ENCODE assay signal across 21 cellular contexts in the genomic region with DNA sequence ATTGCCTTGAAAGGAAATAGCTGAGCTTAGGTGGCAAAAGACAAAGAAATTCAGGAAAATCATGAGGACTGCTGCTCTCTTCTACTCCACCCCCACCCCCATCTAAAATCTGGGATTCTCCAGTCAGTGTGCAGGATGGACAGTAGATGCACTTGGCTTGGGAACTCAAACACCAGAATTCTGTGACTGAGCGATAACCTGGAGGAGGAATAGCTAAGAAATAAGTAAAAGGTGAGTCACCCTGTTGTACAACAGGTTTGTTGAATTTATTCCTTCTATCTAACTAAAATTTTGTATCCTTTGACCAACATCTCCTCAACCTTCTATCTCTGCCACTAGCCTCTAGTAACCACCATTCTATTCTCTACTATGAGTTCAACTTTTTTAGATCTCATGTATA.
A peak's percentile ranks its signal among the peaks of the same experiment; 100 is the strongest.
DNase-seq lines count a peak whose midpoint lies in the region; ATAC-seq, FAIRE-seq and TF ChIP-seq lines count a peak whose summit lies in the region.
"Had no signal": no experiment of that assay in that cellular context is flagged by ENCODE, and none has a peak within 500 bp of the region (broad histone marks: within the 10 kb centered on the region; RNA-seq: fewer than 3 reads in every experiment).

No MANE protein-coding gene starts in this region.

- no peak overlapping the region for H2AFZ ChIP-seq in PC-3 (ENCODE audit: low read length)

- H3K4me3 ChIP-seq in PC-3 (ENCODE audit: low read length) (no peak overlapping the region), bronchial epithelial cell (ENCODE audit: low read depth, low read length) (no peak overlapping the region), endodermal cell (ENCODE audit: low read length) (no peak overlapping the region)
- H3K4me3 ChIP-seq: A549 had no signal

- intact Hi-C loops in PC-3 (cut with micrococcal nuclease), result no loop called here
- intact Hi-C loops in sciatic nerve (cut with DNase I), result no loop called here

- no peaks in the 10 kb centered on the region for H3K79me2 ChIP-seq in PC-3 (ENCODE audit: low read length)

- DNase-seq in H54 (ENCODE audit: insufficient read length, low spot score), result no peak
- DNase-seq in PC-3, result peak; percentile 89
- DNase-seq in bronchial epithelial cell (ENCODE audit: low read depth), result peak; percentile 72
- peak; percentile 50 for DNase-seq in kidney tubule cell (ENCODE audit: low spot score)
- no peak for DNase-seq in superior temporal gyrus (ENCODE audit: extremely low spot score)
- DNase-seq in sciatic nerve (ENCODE audit: low spot score), result no peak
- DNase-seq in activated CD8-positive, alpha-beta memory T cell treated with anti-CD3 and anti-CD28 coated beads for 24 hours, result no peak
- no peak for DNase-seq in endodermal cell
- DNase-seq: BE2C, DMS79, H7, HFFc6, IMR-90, NCI-H1105, NCI-H2029 treated with DMSO at 0.1 percent for 48 hours, NCI-H524 treated with DMSO at 0.1 percent for 48 hours, NCI-H82, SHP77 had no signal

- FAIRE-seq in H54 (lab: Jason Lieb, UNC) (peak; percentile 30), bronchial epithelial cell (lab: Jason Lieb, UNC) (no peak)
- FAIRE-seq: A549 had no signal

- H3K9ac ChIP-seq in PC-3 (ENCODE audit: low read length), result no peak overlapping the region
- no peak overlapping the region for H3K9ac ChIP-seq in endodermal cell (ENCODE audit: extremely low read depth, low read length, poor library complexity, severe bottlenecking)
- H3K9ac ChIP-seq: KMS-11 had no signal

- H3K9me3 ChIP-seq in PC-3 (ENCODE audit: low read length) (no peaks in the 10 kb centered on the region), endodermal cell (ENCODE audit: control insufficient read depth, low read length) (peaks cover 20% of the 10 kb centered on the region)
- H3K9me3 ChIP-seq: A549, BE2C had no signal

- H3K4me3 Mint-ChIP-seq in endodermal cell, result no peak overlapping the region
- H3K4me3 Mint-ChIP-seq: HFFc6 had no signal

- TF ChIP-seq CTCF in PC-3 (conservative IDR thresholded peaks at IDR 0.05; ENCODE audit: low read depth, low read length), result no peak
- TF ChIP-seq CTCF in bronchial epithelial cell (IDR thresholded peaks at IDR 0.05; ENCODE audit: insufficient read depth, low read length, severe bottlenecking), result no peak
- TF ChIP-seq CTCF in endodermal cell (conservative IDR thresholded peaks at IDR 0.05), result no peak

- ATAC-seq in PC-3 (peak; percentile 78), sciatic nerve (no peak)
- ATAC-seq: A549 had no signal

- no peaks in the 10 kb centered on the region for H3F3A ChIP-seq in PC-3 (ENCODE audit: low read length, unreplicated experiment)

- H3K27me3 ChIP-seq in PC-3 (ENCODE audit: low read length) (no peaks in the 10 kb centered on the region), bronchial epithelial cell (ENCODE audit: control insufficient read depth, insufficient read depth, low read length) (no peaks in the 10 kb centered on the region), endodermal cell (ENCODE audit: control insufficient read depth, insufficient read depth, low read length, poor library complexity, severe bottlenecking) (no peaks in the 10 kb centered on the region)
- H3K27me3 ChIP-seq: BE2C had no signal

- peaks cover 28% of the 10 kb centered on the region for H3K9me3 Mint-ChIP-seq in endodermal cell

- H3K27me3 Mint-ChIP-seq in endodermal cell (ENCODE audit: insufficient read depth), result peaks cover 3% of the 10 kb centered on the region

- no TSS peak for BruUV-seq in PC-3 (replicated peaks; lab: Mats Ljungman, UMichigan)

- H3K4me2 ChIP-seq in PC-3 (ENCODE audit: low read length), result peak overlapping the region; percentile 37
- H3K4me2 ChIP-seq: A549, KMS-11 had no signal

- TF ChIP-seq POLR2A in H54 (IDR thresholded peaks at IDR 0.05; ENCODE audit: low read depth, low read length), result no peak

- no peak overlapping the region for H3K27ac Mint-ChIP-seq in endodermal cell
- H3K27ac Mint-ChIP-seq: HFFc6 had no signal

- WGBS in endodermal cell (ENCODE audit: insufficient coverage in 1 of 2, insufficient read length in 1 of 2), 2 experiments, result 94% methylated on average over 1 of the region's 1 CpG; no CpG with 5 or more reads in 1 of the 2 experiments

- H4K20me1 ChIP-seq in PC-3 (ENCODE audit: low read length), result no peaks in the 10 kb centered on the region

- peaks cover 16% of the 10 kb centered on the region for H3K4me1 Mint-ChIP-seq in endodermal cell

- H3K4me1 ChIP-seq in PC-3 (ENCODE audit: insufficient read depth, low read length), result peaks cover 42% of the 10 kb centered on the region
- peaks cover 8% of the 10 kb centered on the region for H3K4me1 ChIP-seq in endodermal cell (ENCODE audit: control insufficient read depth, insufficient read depth, low read length)
- H3K4me1 ChIP-seq: A549, BE2C had no signal

- CTCF ChIA-PET in PC-3 (lab: Charles Lee), result no interaction called here

- no peaks in the 10 kb centered on the region for H3K36me3 Mint-ChIP-seq in endodermal cell (ENCODE audit: low read depth)

- H3K36me3 ChIP-seq in PC-3 (ENCODE audit: low read depth, low read length) (no peaks in the 10 kb centered on the region), bronchial epithelial cell (ENCODE audit: control insufficient read depth, insufficient read depth, low read length) (no peaks in the 10 kb centered on the region), endodermal cell (ENCODE audit: control insufficient read depth, insufficient read depth, low read length) (no peaks in the 10 kb centered on the region)
- H3K36me3 ChIP-seq: BE2C had no signal

- H3K27ac ChIP-seq in PC-3 (ENCODE audit: low read length) (no peak overlapping the region), endodermal cell (ENCODE audit: low read depth, low read length) (no peak overlapping the region)
- H3K27ac ChIP-seq: A549, HL-60, KMS-11 had no signal

- H3K9me2 ChIP-seq in PC-3 (replicated peaks; ENCODE audit: low read length), result no peaks in the 10 kb centered on the region

- POLR2A ChIA-PET in PC-3 (lab: Charles Lee; ENCODE audit: unreplicated experiment), result no interaction called here

Comparison
In these comparisons a context has a peak if more than half of its experiments do, and no peak if none do; other contexts are left out.
1. DNase-seq: peak in PC-3 (single experiment), bronchial epithelial cell (single experiment) and kidney tubule cell (single experiment); none in H54 (single experiment), superior temporal gyrus (single experiment), sciatic nerve (single experiment), activated CD8-positive, alpha-beta memory T cell treated with anti-CD3 and anti-CD28 coated beads for 24 hours (single experiment) and endodermal cell (single experiment).